Comparison of ENCODE assay signal across 15 cellular contexts in genomic region chr1:27149084-27149483, GRCh38. TPM values are rescaled to one million over a fixed set of nuclear protein-coding genes. Genes with fewer than 3 reads are reported as not detected.
DNase-seq lines count a peak whose midpoint lies in the region; ATAC-seq and TF ChIP-seq lines count a peak whose summit lies in the region.
"Had no signal": no experiment of that assay in that cellular context is flagged by ENCODE, and none has a peak within 500 bp of the region (broad histone marks: within the 10 kb centered on the region; RNA-seq: fewer than 3 reads in every experiment).

No MANE protein-coding gene starts in this region.

- in situ Hi-C loops in G401 (cut with HindIII; ENCODE audit: low sequenced_read_pairs): no loop called here

- H3K9me3 Mint-ChIP-seq in naive thymus-derived CD8-positive, alpha-beta T cell: no peaks in the 10 kb centered on the region
- no peaks in the 10 kb centered on the region for H3K9me3 Mint-ChIP-seq in osteocyte (ENCODE audit: unreplicated experiment)
- H3K9me3 Mint-ChIP-seq: immature natural killer cell had no signal

- H3K4me3 Mint-ChIP-seq in naive thymus-derived CD8-positive, alpha-beta T cell: peak overlapping the region in 8 of 10 donors; percentile 12 to 81 (median 37)
- no peak overlapping the region for H3K4me3 Mint-ChIP-seq in osteocyte (ENCODE audit: unreplicated experiment)

- peaks cover 45 to 71% (median 67%) of the 10 kb centered on the region in 4 donors for H3K4me1 Mint-ChIP-seq in naive thymus-derived CD8-positive, alpha-beta T cell
- H3K4me1 Mint-ChIP-seq in osteocyte (ENCODE audit: unreplicated experiment): peaks cover 49% of the 10 kb centered on the region

- H3K4me3 ChIP-seq in BLaER1 treated with 17β-estradiol and CSF1 and Interleukin-3, amounts not matched to agents 10 nM and 100 nM: no peak overlapping the region
- no peak overlapping the region for H3K4me3 ChIP-seq in adrenal gland
- H3K4me3 ChIP-seq: K562, SK-N-MC had no signal

- H3K27me3 Mint-ChIP-seq in naive thymus-derived CD8-positive, alpha-beta T cell: no peaks in the 10 kb centered on the region
- H3K27me3 Mint-ChIP-seq in osteocyte (ENCODE audit: unreplicated experiment): no peaks in the 10 kb centered on the region

- peak overlapping the region in 3 of 11 experiments; percentile 6 to 32 (median 13); a peak in 2 of 22 replicates for H3K9ac ChIP-seq in BLaER1 treated with 17β-estradiol and CSF1 and Interleukin-3, amounts not matched to agents 10 nM and 100 nM

- H4K20me1 ChIP-seq in BLaER1 treated with 17β-estradiol and CSF1 and Interleukin-3, amounts not matched to agents 10 nM and 100 nM: peaks cover 0 to 100% (median 98%) of the 10 kb centered on the region in 11 experiments; a peak in 21 of 22 replicates

- no peaks in the 10 kb centered on the region for H3K9me3 ChIP-seq in BLaER1 treated with 17β-estradiol and CSF1 and Interleukin-3, amounts not matched to agents 10 nM and 100 nM (replicated peaks in 1 of 11)
- no peaks in the 10 kb centered on the region for H3K9me3 ChIP-seq in adrenal gland (replicated peaks in 1 of 3)

- TF ChIP-seq CTCF in adrenal gland (IDR thresholded peaks at IDR 0.05) (no peak), osteocyte (IDR thresholded peaks at IDR 0.05) (no peak)

- POLR2A ChIA-PET in naive thymus-derived CD8-positive, alpha-beta T cell (lab: Charles Lee): interaction anchor here (1.2 to 8.7 kb wide), 2 partner anchors 9 to 10 kb away, joined by 3 to 199 read pairs; no protein-coding TSS in a partner anchor

- no peaks in the 10 kb centered on the region for H3K27me3 ChIP-seq in BLaER1 treated with 17β-estradiol and CSF1 and Interleukin-3, amounts not matched to agents 10 nM and 100 nM
- no peaks in the 10 kb centered on the region for H3K27me3 ChIP-seq in adrenal gland

- 39 to 56% (median 49%) methylated on average over 5 of the region's 5 CpGs for WGBS in adrenal gland, 4 donors

- H3K36me3 Mint-ChIP-seq in naive thymus-derived CD8-positive, alpha-beta T cell: peaks cover 0 to 6% (median 4%) of the 10 kb centered on the region in 3 donors
- H3K36me3 Mint-ChIP-seq in osteocyte (ENCODE audit: unreplicated experiment): no peaks in the 10 kb centered on the region

- peak overlapping the region; percentile 57 to 100 (median 95) for H3K4me2 ChIP-seq in BLaER1 treated with 17β-estradiol and CSF1 and Interleukin-3, amounts not matched to agents 10 nM and 100 nM

- H3K27ac ChIP-seq in BLaER1 treated with 17β-estradiol and CSF1 and Interleukin-3, amounts not matched to agents 10 nM and 100 nM: peak overlapping the region in 1 of 11 experiments; percentile 51; a peak in 1 of 22 replicates
- H3K27ac ChIP-seq in adrenal gland: peak overlapping the region in 3 of 5 donors; percentile 29 to 62 (median 57)
- H3K27ac ChIP-seq: C4-2B, SK-N-MC had no signal

- peaks cover 0 to 74% (median 19%) of the 10 kb centered on the region in 11 experiments; a peak in 16 of 22 replicates for H3K36me3 ChIP-seq in BLaER1 treated with 17β-estradiol and CSF1 and Interleukin-3, amounts not matched to agents 10 nM and 100 nM
- H3K36me3 ChIP-seq in adrenal gland (replicated peaks in 1 of 2): no peaks in the 10 kb centered on the region

- peak overlapping the region; percentile 29 to 83 (median 72) for H3K27ac Mint-ChIP-seq in naive thymus-derived CD8-positive, alpha-beta T cell
- H3K27ac Mint-ChIP-seq in osteocyte (ENCODE audit: unreplicated experiment): no peak overlapping the region

- TF ChIP-seq POLR2A in adrenal gland (IDR thresholded peaks at IDR 0.05): no peak

- no peak for ATAC-seq in naive thymus-derived CD8-positive, alpha-beta T cell
- ATAC-seq in GM18502 (IDR thresholded peaks at IDR 0.05; ENCODE audit: poor library complexity, unreplicated experiment): no peak
- ATAC-seq: K562; stimulated activated naive CD8-positive, alpha-beta T cell treated with anti-CD3 and anti-CD28 coated beads, Interleukin-15, Interleukin-2, amounts not matched to agents 100 U/mL and 50 U/mL, for 24 hours had no signal

- DNase-seq in G401 (ENCODE audit: low spot score) (peak; percentile 33), adrenal gland (peak in 1 of 7 donors; percentile 22), NCI-H1417 treated with DMSO at 0.1 percent for 48 hours (lab: John Stamatoyannopoulos, UW) (no peak), osteocyte (ENCODE audit: extremely low spot score, unreplicated experiment) (no peak), cerebellar cortex (ENCODE audit: low spot score) (no peak)
- DNase-seq in naive thymus-derived CD8-positive, alpha-beta T cell: no peak
- DNase-seq: activated CD8-positive, alpha-beta memory T cell treated with anti-CD3 and anti-CD28 coated beads, Interleukin-2, amount 50 U/mL, for 48 hours; immature natural killer cell; NCI-H2029 treated with DMSO at 0.1 percent for 48 hours; stimulated activated naive CD8-positive, alpha-beta T cell treated with anti-CD3 and anti-CD28 coated beads, Interleukin-15, Interleukin-2, amounts not matched to agents 100 U/mL and 50 U/mL, for 24 hours had no signal

- intact Hi-C loops in adrenal gland (cut with DNase I): no loop called here

- H3K4me1 ChIP-seq in BLaER1 treated with 17β-estradiol and CSF1 and Interleukin-3, amounts not matched to agents 10 nM and 100 nM: peaks cover 64 to 89% (median 72%) of the 10 kb centered on the region in 10 experiments
- H3K4me1 ChIP-seq in adrenal gland (replicated peaks in 1 of 2): peaks cover 44 to 82% of the 10 kb centered on the region in 2 donors

RNA-seq across cellular contexts. Expression of gene SLC9A1, which starts 5.8 kb away (rescaled TPM):
- 1.4 and 4.2 TPM in 2 replicates for total RNA-seq in G401 (2014; rRNA removed; shearing (Covaris generic))
- total RNA-seq in adrenal gland (10 to 100 TPM; 12.6 to 44.0 (median 28.4) TPM), osteocyte (32.5 and 34.2 TPM in 2 replicates)
- 10 to 100 TPM; 16.3 to 49.0 (median 30.0) TPM for polyA plus RNA-seq in adrenal gland
- total RNA-seq in naive thymus-derived CD8-positive, alpha-beta T cell: 10 to 100 TPM; 16.2 to 17.7 TPM
- polyA plus RNA-seq in naive thymus-derived CD8-positive, alpha-beta T cell: 10 to 100 TPM in 1 of 3 donors, 1 to 10 TPM in 2; 4.5 to 14.2 (median 8.5) TPM
